ENCODE assay signal across 1 cellular context in the genomic region with DNA sequence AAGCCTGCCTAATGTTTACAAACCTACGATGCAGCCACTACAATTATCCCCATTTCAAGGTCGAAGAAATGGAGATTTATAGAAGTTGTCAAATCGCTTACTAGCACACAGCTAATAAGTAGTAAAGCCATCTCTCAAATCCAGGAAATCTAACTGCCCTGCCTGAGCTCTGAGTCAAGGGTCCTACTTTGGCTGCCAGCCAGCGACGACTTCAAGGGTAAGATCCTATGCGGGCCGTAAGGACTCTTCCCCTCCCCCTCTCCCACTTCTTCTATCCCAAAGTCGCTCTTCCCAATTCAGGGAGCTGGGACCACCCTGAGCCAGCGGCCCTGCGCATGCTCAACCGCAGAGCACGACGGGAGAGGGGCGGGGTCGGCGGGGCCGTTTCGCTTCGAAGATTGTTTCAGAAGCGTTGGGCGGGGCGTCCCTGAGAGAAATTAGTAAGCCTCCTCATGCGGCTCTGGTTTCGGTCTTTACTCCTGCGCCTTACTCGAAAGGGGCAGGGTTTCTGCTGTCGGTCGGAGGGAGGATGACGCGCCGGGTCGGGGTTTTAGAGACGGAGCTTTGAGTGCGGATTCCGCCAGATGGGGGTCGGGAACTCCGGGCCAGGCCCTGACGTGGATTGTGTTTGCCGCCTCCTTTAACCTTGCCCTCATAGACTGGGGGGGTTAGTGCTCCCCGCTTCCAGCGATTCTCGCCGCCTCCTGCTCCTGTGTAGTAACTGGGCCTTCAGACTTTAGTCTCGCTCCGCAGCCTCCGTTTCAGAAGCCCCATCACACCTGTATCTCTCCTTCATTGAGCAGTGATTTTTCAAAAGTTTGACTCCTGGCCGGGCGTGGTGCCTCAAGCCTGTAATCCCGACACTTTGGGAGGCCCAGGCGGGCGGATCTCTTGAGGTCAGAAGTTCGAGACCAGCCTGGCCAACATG.
TF ChIP-seq lines count a peak whose summit lies in the region.

A gene (plus strand): TSS at position 383 of the 928 bp plus-strand sequence. CDS start 14,603 bp downstream, outside the sequence.

TF ChIP-seq in K562, 482 proteins besides CTCF, POLR2A, EP300 and RAD21 (continued from another document and continues in another):
- TF ChIP-seq FOS (IDR thresholded peaks at IDR 0.05; ENCODE audit: extremely low read depth, insufficient read length): no peak
- TF ChIP-seq JUN (IDR thresholded peaks at IDR 0.05; ENCODE audit: borderline replicate concordance, low read depth, low read length): peak; percentile 26; the same call in 1 of the 2 replicates
- TF ChIP-seq JUN (CRISPR knock-in tag; IDR thresholded peaks at IDR 0.05; ENCODE audit: borderline replicate concordance): peak; percentile 86; the same call in 1 of the 2 replicates
- no peak for TF ChIP-seq MEF2A (IDR thresholded peaks at IDR 0.05; ENCODE audit: control insufficient read depth, low read depth, low read length)
- TF ChIP-seq NR4A1 (CRISPR knock-in tag; IDR thresholded peaks at IDR 0.05): no peak
- no peak for TF ChIP-seq NR4A1 (tag; IDR thresholded peaks at IDR 0.05)
- TF ChIP-seq RBM25 (IDR thresholded peaks at IDR 0.05; ENCODE audit: low read depth, low read length, severe bottlenecking): no peak
- TF ChIP-seq, protein P1, sequence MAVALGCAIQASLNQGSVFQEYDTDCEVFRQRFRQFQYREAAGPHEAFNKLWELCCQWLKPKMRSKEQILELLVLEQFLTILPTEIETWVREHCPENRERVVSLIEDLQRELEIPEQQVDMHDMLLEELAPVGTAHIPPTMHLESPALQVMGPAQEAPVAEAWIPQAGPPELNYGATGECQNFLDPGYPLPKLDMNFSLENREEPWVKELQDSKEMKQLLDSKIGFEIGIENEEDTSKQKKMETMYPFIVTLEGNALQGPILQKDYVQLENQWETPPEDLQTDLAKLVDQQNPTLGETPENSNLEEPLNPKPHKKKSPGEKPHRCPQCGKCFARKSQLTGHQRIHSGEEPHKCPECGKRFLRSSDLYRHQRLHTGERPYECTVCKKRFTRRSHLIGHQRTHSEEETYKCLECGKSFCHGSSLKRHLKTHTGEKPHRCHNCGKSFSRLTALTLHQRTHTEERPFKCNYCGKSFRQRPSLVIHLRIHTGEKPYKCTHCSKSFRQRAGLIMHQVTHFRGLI (CRISPR knock-in tag; IDR thresholded peaks at IDR 0.05): no peak
- no peak for TF ChIP-seq XRCC5 (IDR thresholded peaks at IDR 0.05; ENCODE audit: low read depth, low read length)
- TF ChIP-seq ZNF316 (IDR thresholded peaks at IDR 0.05): no peak
- TF ChIP-seq GABPB1 (CRISPR knock-in tag; IDR thresholded peaks at IDR 0.05): no peak
- peak; percentile 75; the same call in 1 of the 2 replicates for TF ChIP-seq ZBTB7A (IDR thresholded peaks at IDR 0.05; ENCODE audit: borderline replicate concordance, control insufficient read depth, low read depth, low read length)
- 0 out of 2 replicates have a peak, but pooled peaks have one; percentile 54 for TF ChIP-seq FOXP1 (CRISPR knock-in tag; IDR thresholded peaks at IDR 0.05)
- TF ChIP-seq ETV6 (IDR thresholded peaks at IDR 0.05; ENCODE audit: borderline replicate concordance in 1 of 2, low read depth in 2 of 2, low read length in 1 of 2): no peak
- no peak for TF ChIP-seq ETV6 (CRISPR knock-in tag; IDR thresholded peaks at IDR 0.05; ENCODE audit: borderline replicate concordance)
- TF ChIP-seq RFX7 (CRISPR knock-in tag; IDR thresholded peaks at IDR 0.05): no peak
- TF ChIP-seq POLR2AphosphoS5 (IDR thresholded peaks at IDR 0.05; ENCODE audit: control insufficient read depth, insufficient read depth, low read depth, low read length): peak; percentile 66; the same call in 1 of the 2 replicates
- TF ChIP-seq, protein P2, sequence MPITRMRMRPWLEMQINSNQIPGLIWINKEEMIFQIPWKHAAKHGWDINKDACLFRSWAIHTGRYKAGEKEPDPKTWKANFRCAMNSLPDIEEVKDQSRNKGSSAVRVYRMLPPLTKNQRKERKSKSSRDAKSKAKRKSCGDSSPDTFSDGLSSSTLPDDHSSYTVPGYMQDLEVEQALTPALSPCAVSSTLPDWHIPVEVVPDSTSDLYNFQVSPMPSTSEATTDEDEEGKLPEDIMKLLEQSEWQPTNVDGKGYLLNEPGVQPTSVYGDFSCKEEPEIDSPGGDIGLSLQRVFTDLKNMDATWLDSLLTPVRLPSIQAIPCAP (CRISPR knock-in tag; IDR thresholded peaks at IDR 0.05; ENCODE audit: borderline replicate concordance): no peak
- peak; percentile 73 for TF ChIP-seq ATF7 (IDR thresholded peaks at IDR 0.05)
- TF ChIP-seq, protein P3, sequence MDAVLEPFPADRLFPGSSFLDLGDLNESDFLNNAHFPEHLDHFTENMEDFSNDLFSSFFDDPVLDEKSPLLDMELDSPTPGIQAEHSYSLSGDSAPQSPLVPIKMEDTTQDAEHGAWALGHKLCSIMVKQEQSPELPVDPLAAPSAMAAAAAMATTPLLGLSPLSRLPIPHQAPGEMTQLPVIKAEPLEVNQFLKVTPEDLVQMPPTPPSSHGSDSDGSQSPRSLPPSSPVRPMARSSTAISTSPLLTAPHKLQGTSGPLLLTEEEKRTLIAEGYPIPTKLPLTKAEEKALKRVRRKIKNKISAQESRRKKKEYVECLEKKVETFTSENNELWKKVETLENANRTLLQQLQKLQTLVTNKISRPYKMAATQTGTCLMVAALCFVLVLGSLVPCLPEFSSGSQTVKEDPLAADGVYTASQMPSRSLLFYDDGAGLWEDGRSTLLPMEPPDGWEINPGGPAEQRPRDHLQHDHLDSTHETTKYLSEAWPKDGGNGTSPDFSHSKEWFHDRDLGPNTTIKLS (IDR thresholded peaks at IDR 0.05; ENCODE audit: borderline replicate concordance, low read depth): peak; percentile 75; the same call in 1 of the 2 replicates
- TF ChIP-seq, protein P4, sequence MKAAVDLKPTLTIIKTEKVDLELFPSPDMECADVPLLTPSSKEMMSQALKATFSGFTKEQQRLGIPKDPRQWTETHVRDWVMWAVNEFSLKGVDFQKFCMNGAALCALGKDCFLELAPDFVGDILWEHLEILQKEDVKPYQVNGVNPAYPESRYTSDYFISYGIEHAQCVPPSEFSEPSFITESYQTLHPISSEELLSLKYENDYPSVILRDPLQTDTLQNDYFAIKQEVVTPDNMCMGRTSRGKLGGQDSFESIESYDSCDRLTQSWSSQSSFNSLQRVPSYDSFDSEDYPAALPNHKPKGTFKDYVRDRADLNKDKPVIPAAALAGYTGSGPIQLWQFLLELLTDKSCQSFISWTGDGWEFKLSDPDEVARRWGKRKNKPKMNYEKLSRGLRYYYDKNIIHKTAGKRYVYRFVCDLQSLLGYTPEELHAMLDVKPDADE (conservative IDR thresholded peaks at IDR 0.05; ENCODE audit: control insufficient read depth, low read depth, low read length): 0 out of 2 replicates have a peak, but pooled peaks have one; percentile 9
- TF ChIP-seq, protein P5, sequence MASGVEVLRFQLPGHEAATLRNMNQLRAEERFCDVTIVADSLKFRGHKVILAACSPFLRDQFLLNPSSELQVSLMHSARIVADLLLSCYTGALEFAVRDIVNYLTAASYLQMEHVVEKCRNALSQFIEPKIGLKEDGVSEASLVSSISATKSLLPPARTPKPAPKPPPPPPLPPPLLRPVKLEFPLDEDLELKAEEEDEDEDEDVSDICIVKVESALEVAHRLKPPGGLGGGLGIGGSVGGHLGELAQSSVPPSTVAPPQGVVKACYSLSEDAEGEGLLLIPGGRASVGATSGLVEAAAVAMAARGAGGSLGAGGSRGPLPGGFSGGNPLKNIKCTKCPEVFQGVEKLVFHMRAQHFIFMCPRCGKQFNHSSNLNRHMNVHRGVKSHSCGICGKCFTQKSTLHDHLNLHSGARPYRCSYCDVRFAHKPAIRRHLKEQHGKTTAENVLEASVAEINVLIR (CRISPR knock-in tag; IDR thresholded peaks at IDR 0.05): 0 out of 2 replicates have a peak, but pooled peaks have one; percentile 17
- 0 out of 2 replicates have a peak, but pooled peaks have one; percentile 63 for TF ChIP-seq ZNF695 (CRISPR knock-in tag; IDR thresholded peaks at IDR 0.05)
- 0 out of 2 replicates have a peak, but pooled peaks have one; percentile 4 for TF ChIP-seq SMC3 (conservative IDR thresholded peaks at IDR 0.05; ENCODE audit: insufficient read depth, low read depth, low read length)
- no peak for TF ChIP-seq SREBF2 (CRISPR knock-in tag; IDR thresholded peaks at IDR 0.05)
- peak; percentile 85 to 88 for TF ChIP-seq KDM1A (IDR thresholded peaks at IDR 0.05)
- no peak for TF ChIP-seq GATAD2B (IDR thresholded peaks at IDR 0.05; ENCODE audit: borderline replicate concordance)
- TF ChIP-seq ZNF311 (CRISPR knock-in tag; IDR thresholded peaks at IDR 0.05): no peak
- TF ChIP-seq ERF (CRISPR knock-in tag; IDR thresholded peaks at IDR 0.05): no peak; the same call in 1 of the 2 replicates
- no peak for TF ChIP-seq SMARCA4 (IDR thresholded peaks at IDR 0.05)
- TF ChIP-seq DNMT1 (IDR thresholded peaks at IDR 0.05): no peak
- TF ChIP-seq, protein P6, sequence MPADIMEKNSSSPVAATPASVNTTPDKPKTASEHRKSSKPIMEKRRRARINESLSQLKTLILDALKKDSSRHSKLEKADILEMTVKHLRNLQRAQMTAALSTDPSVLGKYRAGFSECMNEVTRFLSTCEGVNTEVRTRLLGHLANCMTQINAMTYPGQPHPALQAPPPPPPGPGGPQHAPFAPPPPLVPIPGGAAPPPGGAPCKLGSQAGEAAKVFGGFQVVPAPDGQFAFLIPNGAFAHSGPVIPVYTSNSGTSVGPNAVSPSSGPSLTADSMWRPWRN (IDR thresholded peaks at IDR 0.05; ENCODE audit: low read depth): no peak
- TF ChIP-seq THRAP3 (IDR thresholded peaks at IDR 0.05; ENCODE audit: borderline replicate concordance): no peak
- TF ChIP-seq SLC30A9 (CRISPR knock-in tag; IDR thresholded peaks at IDR 0.05): no peak
- TF ChIP-seq, protein P7, sequence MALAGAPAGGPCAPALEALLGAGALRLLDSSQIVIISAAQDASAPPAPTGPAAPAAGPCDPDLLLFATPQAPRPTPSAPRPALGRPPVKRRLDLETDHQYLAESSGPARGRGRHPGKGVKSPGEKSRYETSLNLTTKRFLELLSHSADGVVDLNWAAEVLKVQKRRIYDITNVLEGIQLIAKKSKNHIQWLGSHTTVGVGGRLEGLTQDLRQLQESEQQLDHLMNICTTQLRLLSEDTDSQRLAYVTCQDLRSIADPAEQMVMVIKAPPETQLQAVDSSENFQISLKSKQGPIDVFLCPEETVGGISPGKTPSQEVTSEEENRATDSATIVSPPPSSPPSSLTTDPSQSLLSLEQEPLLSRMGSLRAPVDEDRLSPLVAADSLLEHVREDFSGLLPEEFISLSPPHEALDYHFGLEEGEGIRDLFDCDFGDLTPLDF (CRISPR knock-in tag; IDR thresholded peaks at IDR 0.05): no peak
- peak in 1 of 3 experiments; percentile 9 for TF ChIP-seq YY1 (IDR thresholded peaks at IDR 0.05; ENCODE audit: borderline replicate concordance in 1 of 3, control insufficient read depth in 1 of 3, extremely low read depth in 1 of 3, insufficient read depth in 3 of 3, insufficient read length in 1 of 3, insufficient replicate concordance in 2 of 3, low read depth in 1 of 3, low read length in 2 of 3)
- TF ChIP-seq, protein P8, sequence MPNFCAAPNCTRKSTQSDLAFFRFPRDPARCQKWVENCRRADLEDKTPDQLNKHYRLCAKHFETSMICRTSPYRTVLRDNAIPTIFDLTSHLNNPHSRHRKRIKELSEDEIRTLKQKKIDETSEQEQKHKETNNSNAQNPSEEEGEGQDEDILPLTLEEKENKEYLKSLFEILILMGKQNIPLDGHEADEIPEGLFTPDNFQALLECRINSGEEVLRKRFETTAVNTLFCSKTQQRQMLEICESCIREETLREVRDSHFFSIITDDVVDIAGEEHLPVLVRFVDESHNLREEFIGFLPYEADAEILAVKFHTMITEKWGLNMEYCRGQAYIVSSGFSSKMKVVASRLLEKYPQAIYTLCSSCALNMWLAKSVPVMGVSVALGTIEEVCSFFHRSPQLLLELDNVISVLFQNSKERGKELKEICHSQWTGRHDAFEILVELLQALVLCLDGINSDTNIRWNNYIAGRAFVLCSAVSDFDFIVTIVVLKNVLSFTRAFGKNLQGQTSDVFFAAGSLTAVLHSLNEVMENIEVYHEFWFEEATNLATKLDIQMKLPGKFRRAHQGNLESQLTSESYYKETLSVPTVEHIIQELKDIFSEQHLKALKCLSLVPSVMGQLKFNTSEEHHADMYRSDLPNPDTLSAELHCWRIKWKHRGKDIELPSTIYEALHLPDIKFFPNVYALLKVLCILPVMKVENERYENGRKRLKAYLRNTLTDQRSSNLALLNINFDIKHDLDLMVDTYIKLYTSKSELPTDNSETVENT (CRISPR knock-in tag; IDR thresholded peaks at IDR 0.05): 0 out of 2 replicates have a peak, but pooled peaks have one; percentile 50
- no peak for TF ChIP-seq ZNF699 (CRISPR knock-in tag; IDR thresholded peaks at IDR 0.05; ENCODE audit: insufficient replicate concordance)
- TF ChIP-seq TARDBP (IDR thresholded peaks at IDR 0.05): no peak
- TF ChIP-seq ZNF217 (CRISPR knock-in tag; IDR thresholded peaks at IDR 0.05): no peak
- no peak for TF ChIP-seq SAFB2 (IDR thresholded peaks at IDR 0.05; ENCODE audit: borderline replicate concordance, low read depth, low read length, severe bottlenecking)
- no peak for TF ChIP-seq HDGF (IDR thresholded peaks at IDR 0.05)
- peak; percentile 99 for TF ChIP-seq NRF1 (conservative IDR thresholded peaks at IDR 0.05 in 1 of 2, IDR thresholded peaks at IDR 0.05 in 1 of 2)
- peak; percentile 81 for TF ChIP-seq BRD4 (IDR thresholded peaks at IDR 0.05)
- TF ChIP-seq MYC (IDR thresholded peaks at IDR 0.05; ENCODE audit: low read depth, low read length): peak; percentile 90
- 0 out of 2 replicates have a peak, but pooled peaks have one; percentile 32 for TF ChIP-seq MYC (CRISPR knock-in tag; IDR thresholded peaks at IDR 0.05; ENCODE audit: borderline replicate concordance, low read depth)
- TF ChIP-seq RBM14 (IDR thresholded peaks at IDR 0.05; ENCODE audit: borderline replicate concordance, insufficient read depth, low read depth, low read length): no peak
